ENCODE assay signal across 17 cellular contexts in the genomic region with DNA sequence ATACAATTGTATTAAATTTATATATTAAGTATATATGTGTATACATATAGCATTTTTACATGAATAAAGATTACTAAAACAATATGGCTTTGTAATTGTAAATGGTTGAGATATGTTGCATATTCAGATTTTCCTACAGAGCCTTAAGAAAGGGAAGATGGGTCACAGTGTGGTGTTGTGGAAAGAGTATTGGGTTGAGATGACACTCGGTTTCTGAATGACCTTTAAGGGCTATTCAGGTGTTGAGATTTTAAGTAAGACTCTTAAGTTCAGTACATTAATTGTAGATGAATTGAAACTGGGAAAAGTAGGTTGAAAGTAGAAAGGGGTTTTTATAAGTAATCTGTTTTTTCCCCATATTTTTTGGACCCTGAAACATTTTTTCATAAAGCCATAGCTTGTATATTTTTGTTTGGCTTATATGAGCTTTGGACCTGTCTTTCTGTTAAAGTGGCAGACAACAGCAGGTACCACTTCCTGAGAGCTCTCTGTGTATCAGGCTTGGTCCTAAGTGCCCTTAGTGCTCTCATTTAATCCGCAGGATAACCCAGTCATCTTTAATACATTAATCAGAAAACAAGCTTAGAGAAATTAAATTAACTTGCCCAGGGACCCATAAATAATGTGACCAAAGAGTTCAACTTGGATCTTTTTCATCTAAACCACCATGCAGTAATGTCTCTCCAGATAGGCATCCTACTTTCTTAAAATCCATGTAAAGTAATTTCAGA.
"Had no signal": no experiment of that assay in that cellular context is flagged by ENCODE, and none has a peak within 500 bp of the region (broad histone marks: within the 10 kb centered on the region; RNA-seq: fewer than 3 reads in every experiment).

No MANE protein-coding gene starts in this region.

- H3K4me3 Mint-ChIP-seq: activated naive CD4-positive, alpha-beta T cell treated with anti-CD3 and anti-CD28 coated beads for 36 hours; brain; naive thymus-derived CD4-positive, alpha-beta T cell; stimulated activated memory B cell treated with anti-CD40 and anti-IgM and Interleukin-4, amounts not matched to agents 10 μg/mL and 1 μg/mL and 100 μg/mL, for 72 hours; T-helper 1 cell treated with Interleukin-12 subunit alpha and Interleukin-12 subunit beta and Interleukin-4 antibody, amounts not matched to agents 30 μg/mL and 1 μg/mL, for 36 hours had no signal

- ATAC-seq: mucosa of descending colon; naive thymus-derived CD4-positive, alpha-beta T cell; stimulated activated memory B cell treated with anti-CD40 and anti-IgM and Interleukin-4, amounts not matched to agents 10 μg/mL and 1 μg/mL and 100 μg/mL, for 72 hours had no signal

- H3K27ac Mint-ChIP-seq: activated naive CD4-positive, alpha-beta T cell treated with anti-CD3 and anti-CD28 coated beads for 36 hours; stimulated activated memory B cell treated with anti-CD40 and anti-IgM and Interleukin-4, amounts not matched to agents 10 μg/mL and 1 μg/mL and 100 μg/mL, for 72 hours; T-helper 1 cell treated with Interleukin-12 subunit alpha and Interleukin-12 subunit beta and Interleukin-4 antibody, amounts not matched to agents 30 μg/mL and 1 μg/mL, for 36 hours had no signal

- H3K4me1 Mint-ChIP-seq: brain had no signal

- FAIRE-seq: kidney had no signal

- H3K27me3 Mint-ChIP-seq: brain; naive thymus-derived CD4-positive, alpha-beta T cell; stimulated activated memory B cell treated with anti-CD40 and anti-IgM and Interleukin-4, amounts not matched to agents 10 μg/mL and 1 μg/mL and 100 μg/mL, for 72 hours had no signal

- DNase-seq: activated CD8-positive, alpha-beta memory T cell treated with anti-CD3 and anti-CD28 coated beads for 24 hours; activated naive CD4-positive, alpha-beta T cell treated with anti-CD3 and anti-CD28 coated beads for 36 hours; central memory CD4-positive, alpha-beta T cell; cortex of kidney; effector CD4-positive, alpha-beta T cell; esophagus squamous epithelium; hippocampal formation; kidney; left ventricle myocardium inferior; mucosa of descending colon; naive thymus-derived CD4-positive, alpha-beta T cell; posterior cingulate gyrus; trophoblast cell; WERI-Rb-1 had no signal

- H3K9me3 Mint-ChIP-seq: activated naive CD4-positive, alpha-beta T cell treated with anti-CD3 and anti-CD28 coated beads for 36 hours; brain; naive thymus-derived CD4-positive, alpha-beta T cell; stimulated activated memory B cell treated with anti-CD40 and anti-IgM and Interleukin-4, amounts not matched to agents 10 μg/mL and 1 μg/mL and 100 μg/mL, for 72 hours; T-helper 1 cell treated with Interleukin-12 subunit alpha and Interleukin-12 subunit beta and Interleukin-4 antibody, amounts not matched to agents 30 μg/mL and 1 μg/mL, for 36 hours had no signal
